In the genomic region with DNA sequence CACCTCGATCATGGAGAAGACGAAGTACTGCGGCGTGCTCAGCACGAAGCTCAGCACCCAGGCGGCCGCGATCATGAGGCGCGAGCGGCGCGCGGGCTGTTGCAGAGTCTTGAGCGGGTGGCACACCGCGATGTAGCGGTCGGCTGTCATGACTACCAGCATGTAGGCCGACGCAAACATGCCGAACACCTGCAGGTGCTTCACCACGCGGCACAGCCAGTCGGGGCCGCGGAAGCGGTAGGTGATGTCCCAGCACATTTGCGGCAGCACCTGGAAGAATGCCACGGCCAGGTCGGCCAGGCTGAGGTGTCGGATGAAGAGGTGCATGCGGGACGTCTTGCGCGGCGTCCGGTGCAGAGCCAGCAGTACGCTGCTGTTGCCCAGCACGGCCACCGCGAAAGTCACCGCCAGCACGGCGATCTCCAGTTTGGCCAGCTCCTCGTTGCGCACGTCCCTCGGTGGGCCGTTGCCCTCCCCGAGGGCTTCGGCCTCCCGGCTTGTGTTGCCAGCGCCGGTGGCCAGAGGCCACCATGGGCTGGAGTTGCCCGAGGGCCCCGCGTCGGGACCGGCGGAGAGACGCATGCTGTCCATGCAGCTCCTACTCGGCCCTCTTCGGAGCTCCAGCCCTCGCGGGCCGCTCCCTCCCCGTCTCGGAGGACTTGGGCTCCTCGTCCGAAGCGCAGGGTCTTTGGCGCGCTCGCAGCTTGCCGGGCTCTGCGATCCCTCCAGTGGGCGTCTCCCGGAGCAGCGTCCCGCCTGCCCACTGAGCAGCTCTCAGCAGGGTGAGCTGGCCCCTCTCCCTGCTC, we compare ENCODE assay signal across 1 cellular context.
TF ChIP-seq lines count a peak whose summit lies in the region.

No MANE protein-coding gene starts in this region.

TF ChIP-seq in H1, 55 proteins besides CTCF, POLR2A, EP300 and RAD21:
- TF ChIP-seq MAX (IDR thresholded peaks at IDR 0.05) (peak; percentile 93), SP2 (IDR thresholded peaks at IDR 0.05; ENCODE audit: low read length) (no peak), TAF7 (optimal IDR thresholded peaks at IDR 0.05; ENCODE audit: borderline replicate concordance, low read depth, low read length) (no peak), RNF2 (IDR thresholded peaks at IDR 0.05; ENCODE audit: borderline replicate concordance, low read depth, low read length, missing control alignments, poor library complexity, severe bottlenecking) (peak; percentile 86), RBBP5 (IDR thresholded peaks at IDR 0.05; ENCODE audit: borderline replicate concordance, low read depth, low read length) (peak; percentile 96), KDM4A (IDR thresholded peaks at IDR 0.05; ENCODE audit: low read depth, low read length, severe bottlenecking) (peak; percentile 98), CTBP2 (IDR thresholded peaks at IDR 0.05; ENCODE audit: borderline replicate concordance, insufficient read depth, insufficient read length, low read length) (no peak), HDAC2 (IDR thresholded peaks at IDR 0.05; ENCODE audit: borderline replicate concordance in 1 of 2, low read depth in 2 of 2, low read length in 2 of 2) (peak in 1 of 2 experiments; percentile 65; a peak in 1 of 4 replicates), EZH2 (IDR thresholded peaks at IDR 0.05; ENCODE audit: low read depth, low read length, severe bottlenecking) (peak; percentile 97), SIN3A (conservative IDR thresholded peaks at IDR 0.05 in 1 of 2, IDR thresholded peaks at IDR 0.05 in 1 of 2; ENCODE audit: low read depth in 1 of 2, low read length in 2 of 2) (0 out of 4 replicates have a peak, but pooled peaks have one; percentile 13 to 18), MAFK (IDR thresholded peaks at IDR 0.05; ENCODE audit: low read depth, low read length) (no peak), TCF12 (IDR thresholded peaks at IDR 0.05; ENCODE audit: low read depth, low read length) (0 out of 2 replicates have a peak, but pooled peaks have one; percentile 27), ASH2L (IDR thresholded peaks at IDR 0.05; ENCODE audit: low read length) (peak; percentile 87), SUZ12 (IDR thresholded peaks at IDR 0.05; ENCODE audit: low read length) (peak; percentile 98)
- TF ChIP-seq, protein P1, sequence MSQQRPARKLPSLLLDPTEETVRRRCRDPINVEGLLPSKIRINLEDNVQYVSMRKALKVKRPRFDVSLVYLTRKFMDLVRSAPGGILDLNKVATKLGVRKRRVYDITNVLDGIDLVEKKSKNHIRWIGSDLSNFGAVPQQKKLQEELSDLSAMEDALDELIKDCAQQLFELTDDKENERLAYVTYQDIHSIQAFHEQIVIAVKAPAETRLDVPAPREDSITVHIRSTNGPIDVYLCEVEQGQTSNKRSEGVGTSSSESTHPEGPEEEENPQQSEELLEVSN (IDR thresholded peaks at IDR 0.05), result peak; percentile 96
